In the genomic region with DNA sequence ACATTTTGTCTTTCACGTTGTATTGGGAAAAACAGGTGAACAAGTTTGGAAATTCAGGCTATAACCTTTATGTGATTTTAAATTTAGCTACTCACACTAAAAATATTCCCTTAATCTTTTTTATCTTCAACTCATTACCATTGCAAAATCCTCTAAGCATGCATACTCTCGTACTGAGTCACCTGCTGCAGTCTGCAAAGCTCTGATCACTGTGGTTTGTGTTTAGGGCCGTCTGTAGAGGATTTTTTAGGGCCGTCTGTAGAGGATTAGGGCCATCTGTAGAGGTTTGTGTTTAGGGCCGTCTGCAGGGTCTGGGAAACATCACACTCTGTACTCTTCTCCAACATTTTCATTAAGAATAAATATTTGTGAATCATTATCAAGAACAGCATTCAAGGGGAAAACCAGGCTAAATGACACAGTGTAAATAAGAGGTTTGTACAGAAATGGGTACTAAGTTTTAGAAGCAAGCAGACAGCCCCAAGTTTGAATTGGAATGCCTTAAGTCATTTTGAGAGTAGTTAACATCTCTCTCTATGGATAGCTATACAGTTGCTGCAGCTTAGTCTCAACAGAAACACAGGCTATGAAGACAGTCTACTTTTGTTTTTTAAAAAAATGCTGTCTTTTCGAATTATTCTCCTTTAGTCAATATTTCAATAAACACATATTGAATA, we compare ENCODE assay signal across 9 cellular contexts.
DNase-seq lines count a peak whose midpoint lies in the region; ATAC-seq, FAIRE-seq and TF ChIP-seq lines count a peak whose summit lies in the region.
"Had no signal": no experiment of that assay in that cellular context is flagged by ENCODE, and none has a peak within 500 bp of the region (broad histone marks: within the 10 kb centered on the region; RNA-seq: fewer than 3 reads in every experiment).

No MANE protein-coding gene starts in this region.

- H3K36me3 ChIP-seq in uterus: no peaks in the 10 kb centered on the region

- H3K4me3 ChIP-seq in AG04450 (ENCODE audit: low read depth, low read length) (no peak overlapping the region; the same call in 1 of the 2 replicates), uterus (no peak overlapping the region)

- FAIRE-seq in H54 (lab: Jason Lieb, UNC) (no peak), frontal cortex (lab: Jason Lieb, UNC) (no peak)

- H3K27ac ChIP-seq in AG04450 (ENCODE audit: low read depth, low read length) (peak overlapping the region; percentile 80), uterus (no peak overlapping the region)

- CTCF ChIA-PET in AG04450 (lab: Charles Lee): interaction anchor here (1.4 kb wide), 1 partner anchor 178 kb away, joined by 3 read pairs; no protein-coding TSS in a partner anchor

- DNase-seq in AG04450 (ENCODE audit: low read depth, low spot score) (peak; percentile 89), H54 (ENCODE audit: insufficient read length, low spot score) (peak; percentile 12), OCI-M1 (lab: John Stamatoyannopoulos, UW) (peak; percentile 26), left cardiac atrium (no peak), midbrain (lab: John Stamatoyannopoulos, UW) (no peak), frontal cortex (ENCODE audit: low spot score in 2 of 2) (no peak), uterus (no peak)
- DNase-seq: NCI-H1417 treated with DMSO at 0.1 percent for 48 hours had no signal

- ATAC-seq in left cardiac atrium (peak; percentile 87 to 98), GM21528 (IDR thresholded peaks at IDR 0.05; ENCODE audit: low FRiP score, unreplicated experiment) (no peak)

- POLR2A ChIA-PET in AG04450 (lab: Yijun Ruan, JAX): interaction anchor here (0.5 to 2.3 kb wide), 8 partner anchors 12 to 586 kb away, joined by 3 to 14 read pairs (median 3); no protein-coding TSS in a partner anchor

- H3K4me1 ChIP-seq in uterus: no peaks in the 10 kb centered on the region

- H3K27me3 ChIP-seq in AG04450 (ENCODE audit: control insufficient read depth, insufficient read depth, low read length) (no peaks in the 10 kb centered on the region), uterus (no peaks in the 10 kb centered on the region)

- TF ChIP-seq POLR2A in H54 (IDR thresholded peaks at IDR 0.05; ENCODE audit: low read depth, low read length) (no peak), uterus (IDR thresholded peaks at IDR 0.05) (no peak)

- H3K9me3 ChIP-seq in AG04450 (ENCODE audit: control insufficient read depth, insufficient read depth, low read length) (no peaks in the 10 kb centered on the region), uterus (no peaks in the 10 kb centered on the region)

- TF ChIP-seq CTCF in AG04450 (IDR thresholded peaks at IDR 0.05; ENCODE audit: low read depth, low read length): no peak
- no peak for TF ChIP-seq CTCF in uterus (IDR thresholded peaks at IDR 0.05)

- intact Hi-C loops in left cardiac atrium (cut with DNase I): no loop called here
- intact Hi-C loops in uterus (cut with DNase I; ENCODE audit: low total_unique reads): no loop called here

Comparison
In these comparisons a context has a peak if more than half of its experiments do, and no peak if none do; other contexts are left out.
1. DNase-seq: peak in AG04450 (single experiment), H54 (single experiment) and OCI-M1 (single experiment); none in left cardiac atrium (single experiment), midbrain (single experiment), frontal cortex (0 of 2) and uterus (0 of 2).